ENCODE assay signal across 8 cellular contexts in genomic region chr17:82716383-82717181, GRCh38. TPM values are rescaled to one million over a fixed set of nuclear protein-coding genes. Genes with fewer than 3 reads are reported as not detected.
DNase-seq lines count a peak whose midpoint lies in the region; ATAC-seq and TF ChIP-seq lines count a peak whose summit lies in the region.

A gene with protein sequence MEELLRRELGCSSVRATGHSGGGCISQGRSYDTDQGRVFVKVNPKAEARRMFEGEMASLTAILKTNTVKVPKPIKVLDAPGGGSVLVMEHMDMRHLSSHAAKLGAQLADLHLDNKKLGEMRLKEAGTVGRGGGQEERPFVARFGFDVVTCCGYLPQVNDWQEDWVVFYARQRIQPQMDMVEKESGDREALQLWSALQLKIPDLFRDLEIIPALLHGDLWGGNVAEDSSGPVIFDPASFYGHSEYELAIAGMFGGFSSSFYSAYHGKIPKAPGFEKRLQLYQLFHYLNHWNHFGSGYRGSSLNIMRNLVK (plus strand): TSS chr17:82716706. CDS start chr17:82716756, 50 bp downstream.

- H3K27ac Mint-ChIP-seq in CD4-positive, alpha-beta T cell: peak within 1 kb of the TSS; percentile 56
- H3K27ac Mint-ChIP-seq in mesothelial cell of epicardium: peak within 1 kb of the TSS; percentile 97

- no peaks in the 10 kb centered on the region for H3K27me3 ChIP-seq in CD4-positive, alpha-beta T cell (ENCODE audit: control insufficient read depth, insufficient read depth, low read length)
- no peaks in the 10 kb centered on the region for H3K27me3 ChIP-seq in OCI-LY3 (ENCODE audit: low read depth, low read length)

- H3K9me3 ChIP-seq in CD4-positive, alpha-beta T cell (ENCODE audit: control insufficient read depth, low read length): no peaks in the 10 kb centered on the region
- H3K9me3 ChIP-seq in OCI-LY3 (ENCODE audit: insufficient read depth, low read length): no peaks in the 10 kb centered on the region

- peak within 1 kb of the TSS; percentile 80 for H3K9ac ChIP-seq in OCI-LY3 (ENCODE audit: low read length)

- peak within 1 kb of the TSS; percentile 97 for H3K4me3 Mint-ChIP-seq in CD4-positive, alpha-beta T cell
- H3K4me3 Mint-ChIP-seq in mesothelial cell of epicardium: peak within 1 kb of the TSS; percentile 95

- H3K4me1 Mint-ChIP-seq in CD4-positive, alpha-beta T cell (ENCODE audit: low read depth): peaks cover 31% of the 10 kb centered on the region
- H3K4me1 Mint-ChIP-seq in mesothelial cell of epicardium: peaks cover 17% of the 10 kb centered on the region

- peak within 1 kb of the TSS; percentile 93 for H2AFZ ChIP-seq in OCI-LY3 (ENCODE audit: low read depth, low read length)

- H3K27ac ChIP-seq in CD4-positive, alpha-beta T cell (ENCODE audit: low read depth, low read length): peak within 1 kb of the TSS; percentile 50
- H3K27ac ChIP-seq in OCI-LY3 (ENCODE audit: low read length): peak within 1 kb of the TSS; percentile 26

- no peaks in the 10 kb centered on the region for H3K27me3 Mint-ChIP-seq in CD4-positive, alpha-beta T cell
- H3K27me3 Mint-ChIP-seq in mesothelial cell of epicardium (ENCODE audit: low read depth): peaks cover 4% of the 10 kb centered on the region

- peaks cover 6% of the 10 kb centered on the region; the same call in 1 of the 2 replicates for H4K20me1 ChIP-seq in OCI-LY3 (ENCODE audit: insufficient read depth, low read length)

- POLR2A ChIA-PET in CD4-positive, alpha-beta T cell (lab: Charles Lee): interaction anchor here (0.7 to 1.6 kb wide), 6 partner anchors 17 to 418 kb away, joined by 3 to 6 read pairs (median 3); no protein-coding TSS in a partner anchor

- intact Hi-C loops in CD4-positive, alpha-beta T cell (cut with DNase I, micrococcal nuclease): loop anchor here (1.0 to 5.0 kb wide), 4 partner anchors 17 to 69 kb away; partner anchors contain the start of genes RAB40B (in 1 of the 2), TBCD (in 1 of the 2) and WDR45B (in 1 of the 2)

- peaks cover 33% of the 10 kb centered on the region for H3K36me3 Mint-ChIP-seq in CD4-positive, alpha-beta T cell (ENCODE audit: low read depth)
- peaks cover 10% of the 10 kb centered on the region for H3K36me3 Mint-ChIP-seq in mesothelial cell of epicardium

- no peaks in the 10 kb centered on the region for H3K9me3 Mint-ChIP-seq in CD4-positive, alpha-beta T cell
- no peaks in the 10 kb centered on the region for H3K9me3 Mint-ChIP-seq in mesothelial cell of epicardium

- H3K4me3 ChIP-seq in OCI-LY3 (ENCODE audit: low read length): peak within 1 kb of the TSS; percentile 93

- in situ Hi-C loops in endometrial microvascular endothelial cells (cut with HindIII; ENCODE audit: inconsistent ontology term, low pct_unique_long_range_greater_than_20kb, low sequenced_read_pairs): no loop called here

- peak; percentile 87 for ATAC-seq in CD4-positive, alpha-beta T cell (ENCODE audit: poor library complexity)
- ATAC-seq in GM21367 (IDR thresholded peaks at IDR 0.05; ENCODE audit: unreplicated experiment): peak; percentile 64

- peaks cover 14% of the 10 kb centered on the region for H3K4me1 ChIP-seq in OCI-LY3 (ENCODE audit: low read length)

- peaks cover 15% of the 10 kb centered on the region for H3K36me3 ChIP-seq in OCI-LY3 (replicated peaks; ENCODE audit: low read depth, low read length)

- peaks cover 23% of the 10 kb centered on the region for H3K79me2 ChIP-seq in OCI-LY3 (ENCODE audit: low read length)

- H3K4me2 ChIP-seq in OCI-LY3 (ENCODE audit: low read length): peak within 1 kb of the TSS; percentile 93

- peak; percentile 69 to 94 (median 83) for DNase-seq in CD4-positive, alpha-beta T cell
- peak; percentile 100 for DNase-seq in HuH-7 (ENCODE audit: low spot score)
- DNase-seq in activated CD8-positive, alpha-beta memory T cell treated with anti-CD3 and anti-CD28 coated beads, Interleukin-2, amount 50 U/mL, for 4 hours: peak; percentile 83
- DNase-seq in mesothelial cell of epicardium (ENCODE audit: low spot score in 2 of 2, unreplicated experiment in 2 of 2): peak; percentile 89 to 95
- DNase-seq in stimulated activated CD8-positive, alpha-beta memory T cell treated with anti-CD3 and anti-CD28 coated beads, Interleukin-15, amount 100 ng/mL, for 24 hours (ENCODE audit: low read depth): peak; percentile 82

- CTCF ChIA-PET in CD4-positive, alpha-beta T cell (lab: Charles Lee): no interaction called here

- no peak for TF ChIP-seq CTCF in CD4-positive, alpha-beta T cell (IDR thresholded peaks at IDR 0.05)
- no peak for TF ChIP-seq CTCF in OCI-LY3 (IDR thresholded peaks at IDR 0.05; ENCODE audit: low read depth, low read length)
- TF ChIP-seq CTCF in mesothelial cell of epicardium (IDR thresholded peaks at IDR 0.05; ENCODE audit: unreplicated experiment): no peak

RNA-seq across cellular contexts. Expression of the gene that starts here (rescaled TPM):
- total RNA-seq in CD4-positive, alpha-beta T cell: 10 to 100 TPM; 30.6 to 31.2 TPM
- 24.3 TPM for total RNA-seq in endometrial microvascular endothelial cells (ENCODE audit: inconsistent ontology term)
- total RNA-seq in mesothelial cell of epicardium: 30.3 to 31.6 TPM (median 30.6 TPM) in 3 replicates

Comparison
In these comparisons a context has a peak if more than half of its experiments do, and no peak if none do; other contexts are left out.
1. Peak in every context shown above with its lines: DNase-seq, ATAC-seq, H3K4me3 ChIP-seq and H3K27ac ChIP-seq.